ENCODE assay signal across 27 cellular contexts in genomic region chr11:116859175-116859574, GRCh38. TPM values are rescaled to one million over a fixed set of nuclear protein-coding genes. Genes with fewer than 3 reads are reported as not detected.
"Had no signal": no experiment of that assay in that cellular context is flagged by ENCODE, and none has a peak within 500 bp of the region (broad histone marks: within the 10 kb centered on the region; RNA-seq: fewer than 3 reads in every experiment).

No MANE protein-coding gene starts in this region.

- H3K4me3 Mint-ChIP-seq: activated CD4-positive, alpha-beta T cell treated with anti-CD3 and anti-CD28 coated beads, Interleukin-2, amount 10 ng/mL, durations not matched to agents 24 days and 14 days; activated naive CD4-positive, alpha-beta T cell treated with anti-CD3 and anti-CD28 coated beads, Interleukin-2, amount 10 ng/mL, durations not matched to agents 7 days and 5 days; mesothelial cell of epicardium; nephron progenitor cell had no signal

- H3K27ac ChIP-seq: esophagus squamous epithelium, gastrocnemius medialis, parathyroid adenoma, psoas muscle, sigmoid colon, testis, transverse colon had no signal

- ATAC-seq: gastrocnemius medialis, psoas muscle had no signal

- H3K9me3 Mint-ChIP-seq: activated CD4-positive, alpha-beta T cell treated with anti-CD3 and anti-CD28 coated beads, Interleukin-2, amount 10 ng/mL, durations not matched to agents 24 days and 14 days; activated naive CD4-positive, alpha-beta T cell treated with anti-CD3 and anti-CD28 coated beads, Interleukin-2, amount 10 ng/mL, durations not matched to agents 7 days and 5 days; mesothelial cell of epicardium; naive B cell; nephron progenitor cell had no signal

- DNase-seq: activated CD4-positive, alpha-beta T cell treated with anti-CD3 and anti-CD28 coated beads, Interleukin-2, amount 10 ng/mL, durations not matched to agents 24 days and 14 days; activated CD4-positive, CD25-positive, alpha-beta regulatory T cell treated with anti-CD3 and anti-CD28 coated beads, Interleukin-2, amount 50 U/mL, for 72 hours; activated effector memory CD4-positive, alpha-beta T cell treated with anti-CD3 and anti-CD28 coated beads, Interleukin-2, amount 50 U/mL, for 16 hours; activated naive CD4-positive, alpha-beta T cell treated with anti-CD3 and anti-CD28 coated beads, Interleukin-2, amount 10 ng/mL, durations not matched to agents 7 days and 5 days; amygdala; caudate nucleus; esophagus squamous epithelium; gastrocnemius medialis; glutamatergic neuron; naive B cell; nephron progenitor cell; psoas muscle; sigmoid colon; small intestine; stimulated activated CD4-positive, alpha-beta T cell treated with anti-CD3 and anti-CD28 coated beads, Interleukin-1b, Interleukin-23, amount 100 ng/mL, for 48 hours; stimulated activated CD4-positive, alpha-beta T cell treated with anti-CD3 and anti-CD28 coated beads, Interleukin-4, amount 100 ng/mL, for 4 hours; stimulated activated CD8-positive, alpha-beta memory T cell treated with anti-CD3 and anti-CD28 coated beads, Interleukin-4, amount 100 ng/mL, for 48 hours; stimulated activated naive CD4-positive, alpha-beta T cell; SW 1271; T-helper 2 cell; testis; transverse colon had no signal

- H3K4me1 ChIP-seq: parathyroid adenoma, psoas muscle, testis had no signal

- H3K4me3 ChIP-seq: esophagus squamous epithelium, gastrocnemius medialis, psoas muscle, sigmoid colon, testis, transverse colon had no signal

- H3K9ac ChIP-seq: parathyroid adenoma had no signal

- H3K27me3 ChIP-seq: esophagus squamous epithelium, gastrocnemius medialis, sigmoid colon, testis, transverse colon had no signal

- H3K4me1 Mint-ChIP-seq: mesothelial cell of epicardium, nephron progenitor cell had no signal

- FAIRE-seq: keratinocyte, small intestine had no signal

- H3K27me3 Mint-ChIP-seq: activated CD4-positive, alpha-beta T cell treated with anti-CD3 and anti-CD28 coated beads, Interleukin-2, amount 10 ng/mL, durations not matched to agents 24 days and 14 days; activated naive CD4-positive, alpha-beta T cell treated with anti-CD3 and anti-CD28 coated beads, Interleukin-2, amount 10 ng/mL, durations not matched to agents 7 days and 5 days; naive B cell had no signal

- H3K9me3 ChIP-seq: esophagus squamous epithelium, gastrocnemius medialis, psoas muscle, sigmoid colon, testis, transverse colon had no signal

- H3K27ac Mint-ChIP-seq: activated CD4-positive, alpha-beta T cell treated with anti-CD3 and anti-CD28 coated beads, Interleukin-2, amount 10 ng/mL, durations not matched to agents 24 days and 14 days; activated naive CD4-positive, alpha-beta T cell treated with anti-CD3 and anti-CD28 coated beads, Interleukin-2, amount 10 ng/mL, durations not matched to agents 7 days and 5 days; mesothelial cell of epicardium; naive B cell; nephron progenitor cell had no signal

RNA-seq across cellular contexts. Expression of gene APOA1, which starts 21.8 kb away (rescaled TPM):
- total RNA-seq: activated CD4-positive, alpha-beta T cell treated with anti-CD3 and anti-CD28 coated beads, Interleukin-2, amount 10 ng/mL, durations not matched to agents 24 days and 14 days; esophagus squamous epithelium had no signal
- polyA plus RNA-seq: keratinocyte had no signal

RNA-seq across cellular contexts. Expression of gene APOC3, which starts 29.5 kb away (rescaled TPM):
- total RNA-seq: activated CD4-positive, alpha-beta T cell treated with anti-CD3 and anti-CD28 coated beads, Interleukin-2, amount 10 ng/mL, durations not matched to agents 24 days and 14 days; esophagus squamous epithelium; lower leg skin; mesothelial cell of epicardium; sigmoid colon; urinary bladder had no signal
- polyA plus RNA-seq: keratinocyte had no signal

RNA-seq across cellular contexts. Expression of gene APOA4, which starts 36.1 kb away (rescaled TPM):
- total RNA-seq: activated CD4-positive, alpha-beta T cell treated with anti-CD3 and anti-CD28 coated beads, Interleukin-2, amount 10 ng/mL, durations not matched to agents 24 days and 14 days; esophagus squamous epithelium; lower leg skin; mesothelial cell of epicardium; sigmoid colon; testis; transverse colon; urinary bladder had no signal
- polyA plus RNA-seq: keratinocyte had no signal
